Comparison of ENCODE assay signal across 8 cellular contexts in the genomic region with DNA sequence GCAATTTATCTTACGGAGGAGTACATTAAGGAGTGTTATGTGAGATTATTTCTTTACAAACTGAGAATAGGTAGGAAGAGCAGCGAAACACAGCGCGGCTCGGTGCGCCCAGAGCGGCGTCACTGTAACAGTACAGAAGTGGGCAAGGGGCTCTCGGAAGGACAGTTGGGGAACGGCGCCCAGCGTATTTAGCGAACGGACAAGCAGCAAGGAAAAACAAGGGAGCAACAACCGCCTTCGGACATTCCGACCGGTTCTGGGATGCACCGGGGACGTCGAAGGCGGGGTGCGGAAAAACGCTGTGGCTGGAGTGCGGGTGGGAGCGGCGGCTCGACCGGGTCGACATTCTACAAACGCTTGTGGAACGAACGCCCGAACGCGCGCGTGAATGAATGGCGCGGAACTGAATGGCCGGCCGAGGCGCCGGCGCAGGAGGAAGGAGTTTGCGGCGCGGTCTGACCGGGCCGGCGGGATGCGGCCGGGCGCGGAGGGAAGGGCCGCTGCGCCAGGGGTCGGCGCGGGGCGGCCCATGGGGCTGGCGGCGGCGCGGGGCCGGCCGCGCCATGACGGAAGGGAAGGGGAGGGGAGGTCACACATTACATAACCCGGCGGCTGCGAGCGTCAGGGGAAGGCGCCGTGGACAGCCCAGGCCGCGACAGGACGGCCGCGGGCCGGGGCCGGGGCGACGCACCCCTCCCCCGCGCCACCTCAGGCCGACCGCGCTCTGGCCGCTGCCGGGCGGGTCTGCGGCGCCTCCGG. TPM values are rescaled to one million over a fixed set of nuclear protein-coding genes. Genes with fewer than 3 reads are reported as not detected.
DNase-seq lines count a peak whose midpoint lies in the region; ATAC-seq and TF ChIP-seq lines count a peak whose summit lies in the region.

No MANE protein-coding gene starts in this region.

- H3K9me3 ChIP-seq in SJCRH30 (replicated peaks) (no peaks in the 10 kb centered on the region), adrenal gland (replicated peaks in 1 of 3) (no peaks in the 10 kb centered on the region)

- TF ChIP-seq CTCF in adrenal gland (IDR thresholded peaks at IDR 0.05), result peak in 1 of 6 experiments; percentile 1

- H3K4me3 ChIP-seq in SJCRH30, result peak overlapping the region; percentile 77
- H3K4me3 ChIP-seq in adrenal gland, result peak overlapping the region; percentile 26 to 99 (median 76)

- DNase-seq in CD1c-positive myeloid dendritic cell (ENCODE audit: extremely low spot score) (peak; percentile 79), SJCRH30 (peak; percentile 62), adrenal gland (peak; percentile 75 to 84 (median 80)), left cardiac atrium (peak; percentile 79), pons (ENCODE audit: low spot score) (peak; percentile 47), NCI-H524 treated with DMSO at 0.1 percent for 48 hours (lab: John Stamatoyannopoulos, UW) (no peak)

- 0 out of 2 replicates have a peak, but pooled peaks cover 2% of the 10 kb centered on the region for H3K4me1 ChIP-seq in SJCRH30
- H3K4me1 ChIP-seq in adrenal gland (replicated peaks in 1 of 2), result peaks cover 14 to 47% of the 10 kb centered on the region in 2 donors

- peak; percentile 57 to 72 for TF ChIP-seq POLR2A in adrenal gland (IDR thresholded peaks at IDR 0.05)

- 0% methylated on average over 25 to 82 of the region's 95 CpGs for WGBS in adrenal gland, 4 donors

- H3K36me3 ChIP-seq in SJCRH30, result peaks cover 2% of the 10 kb centered on the region; the same call in 1 of the 2 replicates
- no peaks in the 10 kb centered on the region for H3K36me3 ChIP-seq in adrenal gland (replicated peaks in 1 of 2)

- peak overlapping the region; percentile 70 for H3K27ac ChIP-seq in SJCRH30
- peak overlapping the region; percentile 19 to 100 (median 97) for H3K27ac ChIP-seq in adrenal gland

- H3K27me3 ChIP-seq in SJCRH30 (no peaks in the 10 kb centered on the region), adrenal gland (no peaks in the 10 kb centered on the region)

- intact Hi-C loops in adrenal gland (cut with DNase I) (no loop called here), left cardiac atrium (cut with DNase I) (loop anchor here in 1 of 2 donors (10.0 kb wide), 1 partner anchor 144 kb away; no protein-coding TSS in a partner anchor)

- ATAC-seq in GM19395 (IDR thresholded peaks at IDR 0.05; ENCODE audit: unreplicated experiment) (peak; percentile 36), HG03469 (IDR thresholded peaks at IDR 0.05; ENCODE audit: unreplicated experiment) (peak; percentile 17), left cardiac atrium (peak; percentile 50 to 71)

RNA-seq across cellular contexts. Expression of a gene that starts 0.6 kb away (rescaled TPM):
- 35.5 and 50.8 TPM in 2 replicates for total RNA-seq in SJCRH30 (2014; rRNA removed; shearing (Covaris generic))
- total RNA-seq in adrenal gland (10 to 100 TPM; 20.9 to 66.2 (median 47.5) TPM), left cardiac atrium (10 to 100 TPM; 31.1 to 31.4 TPM)
- polyA plus RNA-seq in adrenal gland, result 10 to 100 TPM; 28.6 to 46.9 (median 31.9) TPM
